In genomic region chr13:97202761-97203160, GRCh38 we compare ENCODE assay signal across 17 cellular contexts. TPM values are rescaled to one million over a fixed set of nuclear protein-coding genes. Genes with fewer than 3 reads are reported as not detected.
DNase-seq lines count a peak whose midpoint lies in the region; TF ChIP-seq lines count a peak whose summit lies in the region.
"Had no signal": no experiment of that assay in that cellular context is flagged by ENCODE, and none has a peak within 500 bp of the region (broad histone marks: within the 10 kb centered on the region; RNA-seq: fewer than 3 reads in every experiment).

No MANE protein-coding gene starts in this region.

- TF ChIP-seq POLR2A in breast epithelium (IDR thresholded peaks at IDR 0.05), result no peak

- intact Hi-C loops in breast epithelium (cut with DNase I; ENCODE audit: low total_unique reads), result loop anchor here (10.0 kb wide), 1 partner anchor 268 kb away; no protein-coding TSS in a partner anchor

- no peaks in the 10 kb centered on the region for H3K27me3 ChIP-seq in mesenchymal stem cell (ENCODE audit: control insufficient read depth in 1 of 2, insufficient read depth in 1 of 2, low read length in 2 of 2)
- H3K27me3 ChIP-seq in breast epithelium, result no peaks in the 10 kb centered on the region

- no peaks in the 10 kb centered on the region for H3K4me1 ChIP-seq in mesenchymal stem cell (ENCODE audit: control insufficient read depth, insufficient read depth, low read depth, low read length)
- no peaks in the 10 kb centered on the region for H3K4me1 ChIP-seq in breast epithelium

- H4K8ac ChIP-seq in mesenchymal stem cell (ENCODE audit: low read length), result no peak overlapping the region

- H2BK15ac ChIP-seq in mesenchymal stem cell (ENCODE audit: low read depth, poor library complexity, severe bottlenecking), result no peak overlapping the region

- DNase-seq in SIG-M5 treated with dmso at 0.1 percent for 504 hours (lab: John Stamatoyannopoulos, UW; ENCODE audit: unreplicated experiment) (peak; percentile 56), SIG-M5 (lab: John Stamatoyannopoulos, UW) (no peak), NOMO-1 treated with dmso at 0.1 percent for 144 hours (lab: John Stamatoyannopoulos, UW; ENCODE audit: unreplicated experiment) (peak; percentile 60), mesenchymal stem cell (no peak), breast epithelium (ENCODE audit: low spot score in 2 of 2) (no peak), GM13977 (ENCODE audit: low spot score) (no peak), GM03348 (ENCODE audit: low spot score) (no peak)
- no peak for DNase-seq in activated CD4-positive, alpha-beta T cell treated with anti-CD3 and anti-CD28 coated beads, Interleukin-2, amount 50 U/mL, for 1 hour
- DNase-seq: CD8-positive, alpha-beta T cell; COR-L47; DMS153; DND-41; GDM1; H7 had no signal

- no peak overlapping the region for H3K18ac ChIP-seq in mesenchymal stem cell (ENCODE audit: low read depth in 1 of 2, low read length in 2 of 2)

- no peak overlapping the region for H3K4me3 ChIP-seq in mesenchymal stem cell (ENCODE audit: insufficient read depth in 1 of 2, low read depth in 1 of 2, low read length in 2 of 2)
- H3K4me3 ChIP-seq in breast epithelium, result no peak overlapping the region
- H3K4me3 ChIP-seq: GM23338 had no signal

- H2BK5ac ChIP-seq in mesenchymal stem cell (ENCODE audit: low read depth, low read length, poor library complexity, severe bottlenecking), result no peak overlapping the region

- in situ Hi-C loops in GM13977 (cut with MboI; ENCODE audit: low pct_unique_long_range_greater_than_20kb, low sequenced_read_pairs, unreplicated experiment), result no loop called here

- H3K27ac ChIP-seq in mesenchymal stem cell (ENCODE audit: low read length, poor library complexity, severe bottlenecking), result no peak overlapping the region
- no peak overlapping the region for H3K27ac ChIP-seq in breast epithelium
- H3K27ac ChIP-seq: 22Rv1, HL-60 had no signal

- no peak overlapping the region for H3K9ac ChIP-seq in mesenchymal stem cell (ENCODE audit: low read length)

- no peak overlapping the region for H3K23ac ChIP-seq in mesenchymal stem cell (ENCODE audit: low read length in 2 of 2)

- TF ChIP-seq CTCF in breast epithelium (IDR thresholded peaks at IDR 0.05) (no peak), GM13977 (IDR thresholded peaks at IDR 0.05; ENCODE audit: extremely low read depth, insufficient read depth, missing control alignments) (no peak)

- no peak overlapping the region for H3K14ac ChIP-seq in mesenchymal stem cell (ENCODE audit: low read length in 2 of 2)

- H3K36me3 ChIP-seq in mesenchymal stem cell (ENCODE audit: control insufficient read depth in 1 of 2, insufficient read depth in 2 of 2, low read depth in 1 of 2, low read length in 2 of 2) (no peaks in the 10 kb centered on the region), breast epithelium (no peaks in the 10 kb centered on the region)

- WGBS in mesenchymal stem cell, result 92% methylated on average over 2 of the region's 4 CpGs

- H3K9me3 ChIP-seq in mesenchymal stem cell (ENCODE audit: control insufficient read depth, low read length) (no peaks in the 10 kb centered on the region), breast epithelium (no peaks in the 10 kb centered on the region)

- no peak overlapping the region for H2BK120ac ChIP-seq in mesenchymal stem cell (ENCODE audit: low read depth, low read length)

- H2AK5ac ChIP-seq in mesenchymal stem cell (ENCODE audit: low read length, severe bottlenecking), result no peak overlapping the region

- H3K79me1 ChIP-seq in mesenchymal stem cell (replicated peaks; ENCODE audit: low read length, poor library complexity, severe bottlenecking), result no peaks in the 10 kb centered on the region

- H3K4ac ChIP-seq in mesenchymal stem cell (ENCODE audit: low read depth in 1 of 2, low read length in 2 of 2), result no peak overlapping the region

- H2AFZ ChIP-seq in mesenchymal stem cell (ENCODE audit: low read depth, low read length), result no peak overlapping the region
- H2AFZ ChIP-seq: GM23338 had no signal

- peak overlapping the region; percentile 25 to 31 for H2BK12ac ChIP-seq in mesenchymal stem cell (ENCODE audit: low read length in 2 of 2)

- H3K4me2 ChIP-seq in mesenchymal stem cell (ENCODE audit: low read length, poor library complexity, severe bottlenecking), result no peak overlapping the region
- H3K4me2 ChIP-seq: GM23338 had no signal

- H4K91ac ChIP-seq in mesenchymal stem cell (ENCODE audit: low read length), result no peak overlapping the region

RNA-seq across cellular contexts. Expression of gene MBNL2, which starts 19.4 kb away (rescaled TPM):
- polyA plus RNA-seq in mesenchymal stem cell (2013, experiment 1 of 2), result 41.7 TPM
- polyA plus RNA-seq in mesenchymal stem cell (2013, experiment 2 of 2), result 43.8 TPM
- 100 to 1,000 TPM in 2 of 3 donors, 10 to 100 TPM in 1; 68.5 to 131 (median 120) TPM for total RNA-seq in breast epithelium

Comparison
In these comparisons a context has a peak if more than half of its experiments do, and no peak if none do; other contexts are left out.
1. DNase-seq: peak in SIG-M5 treated with dmso at 0.1 percent for 504 hours (single experiment) and NOMO-1 treated with dmso at 0.1 percent for 144 hours (single experiment); none in SIG-M5 (single experiment), mesenchymal stem cell (single experiment), breast epithelium (0 of 2), GM13977 (single experiment), activated CD4-positive, alpha-beta T cell treated with anti-CD3 and anti-CD28 coated beads, Interleukin-2, amount 50 U/mL, for 1 hour (single experiment) and GM03348 (single experiment).